8 cellular contexts compared by ENCODE assay signal in the genomic region with DNA sequence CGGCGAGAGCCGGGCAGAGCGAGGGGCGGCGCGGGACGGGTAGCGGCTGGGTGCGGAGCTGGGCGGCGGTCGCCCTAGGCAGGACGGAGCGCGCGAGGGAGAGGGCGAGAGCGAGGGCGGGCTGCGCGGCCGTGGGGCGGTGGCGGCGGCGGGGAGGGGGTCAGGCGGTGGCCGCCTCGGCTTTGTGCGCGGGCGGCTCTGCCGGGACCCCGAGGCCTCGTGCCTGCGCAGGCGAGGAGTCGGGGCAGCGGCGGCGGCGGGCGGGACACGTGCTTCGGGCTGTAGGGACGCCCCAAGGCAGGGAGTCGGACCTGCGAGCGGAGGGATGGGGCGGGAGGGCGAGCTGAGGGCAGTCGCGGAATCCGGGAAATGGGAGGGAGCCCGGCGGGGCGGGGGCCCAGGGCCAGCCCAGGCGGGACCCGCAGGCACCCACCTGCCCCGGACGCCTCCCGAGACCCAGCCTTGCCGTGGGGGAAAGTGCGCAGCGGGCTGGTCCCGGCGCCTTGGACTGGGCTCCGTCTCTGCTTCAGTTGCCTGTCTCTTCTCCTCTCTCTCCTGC. TPM values are rescaled to one million over a fixed set of nuclear protein-coding genes. Genes with fewer than 3 reads are reported as not detected.
DNase-seq lines count a peak whose midpoint lies in the region; ATAC-seq, FAIRE-seq and TF ChIP-seq lines count a peak whose summit lies in the region.

No MANE protein-coding gene starts in this region.

- FAIRE-seq in A549 (lab: Jason Lieb, UNC), result no peak

- peaks cover 80% of the 10 kb centered on the region for H3K27me3 ChIP-seq in left ventricle myocardium inferior (ENCODE audit: low read depth)

- peak overlapping the region; percentile 61 for H3K4me3 Mint-ChIP-seq in activated T-helper 17 cell treated with anti-CD3 and anti-CD28 coated beads, Interleukin-2, amount 50 U/mL, for 72 hours

- H3K27ac ChIP-seq in A549 (peak overlapping the region; percentile 98 to 99), left ventricle myocardium inferior (replicated peaks) (no peak overlapping the region)

- H3K27ac Mint-ChIP-seq in activated T-helper 17 cell treated with anti-CD3 and anti-CD28 coated beads, Interleukin-2, amount 50 U/mL, for 72 hours, result no peak overlapping the region

- H3K9me3 ChIP-seq in A549 (no peaks in the 10 kb centered on the region), left ventricle myocardium inferior (replicated peaks) (no peaks in the 10 kb centered on the region)

- no peak; a peak in 1 of 5 replicates for TF ChIP-seq RAD21 in A549 (conservative IDR thresholded peaks at IDR 0.05 in 1 of 2, IDR thresholded peaks at IDR 0.05 in 1 of 2)

- CTCF ChIA-PET in A549 (lab: Yijun Ruan, JAX), result interaction anchor here (0.9 to 1.6 kb wide), 3 partner anchors 49 to 342 kb away, joined by 3 to 4 read pairs (median 3); no protein-coding TSS in a partner anchor

- H3K36me3 Mint-ChIP-seq in activated T-helper 17 cell treated with anti-CD3 and anti-CD28 coated beads, Interleukin-2, amount 50 U/mL, for 72 hours (ENCODE audit: low read depth), result peaks cover 6% of the 10 kb centered on the region

- no peaks in the 10 kb centered on the region for H3K36me3 ChIP-seq in left ventricle myocardium inferior

- DNase-seq in A549 (ENCODE audit: low read depth in 1 of 2, low spot score in 1 of 2), result peak in 1 of 2 experiments; percentile 83
- DNase-seq in H4 (ENCODE audit: low spot score), result peak; percentile 50
- DNase-seq in left ventricle myocardium inferior, result no peak
- DNase-seq in posterior cingulate gyrus, result peak in 8 of 10 donors; percentile 11 to 87 (median 31)
- no peak for DNase-seq in SK-N-DZ (ENCODE audit: low spot score)
- DNase-seq in NCI-H226, result no peak

- peaks cover 73% of the 10 kb centered on the region for H3K27me3 Mint-ChIP-seq in activated T-helper 17 cell treated with anti-CD3 and anti-CD28 coated beads, Interleukin-2, amount 50 U/mL, for 72 hours

- no peaks in the 10 kb centered on the region for H3K9me3 Mint-ChIP-seq in activated T-helper 17 cell treated with anti-CD3 and anti-CD28 coated beads, Interleukin-2, amount 50 U/mL, for 72 hours

- intact Hi-C loops in left ventricle myocardium inferior (cut with micrococcal nuclease) (no loop called here), posterior cingulate gyrus (cut with DNase I) (no loop called here)

- H3K4me1 ChIP-seq in A549, result peaks cover 41% of the 10 kb centered on the region
- H3K4me1 ChIP-seq in left ventricle myocardium inferior, result peaks cover 12% of the 10 kb centered on the region

- no peak for TF ChIP-seq EP300 in A549 (IDR thresholded peaks at IDR 0.05)

- peak overlapping the region; percentile 95 for H3K4me2 ChIP-seq in A549

- 0% methylated on average over 22 of the region's 69 CpGs for whole genome bisulfite sequencing in A549 (ENCODE audit: missing lambda C conversion rate)

- TF ChIP-seq CTCF in A549 (IDR thresholded peaks at IDR 0.05) (no peak), left ventricle myocardium inferior (IDR thresholded peaks at IDR 0.05; ENCODE audit: borderline replicate concordance) (no peak)

- H3K4me1 Mint-ChIP-seq in activated T-helper 17 cell treated with anti-CD3 and anti-CD28 coated beads, Interleukin-2, amount 50 U/mL, for 72 hours, result peaks cover 6% of the 10 kb centered on the region

- no peak for TF ChIP-seq POLR2A in A549 (IDR thresholded peaks at IDR 0.05; ENCODE audit: low read length)

- POLR2A ChIA-PET in A549 (lab: Yijun Ruan, JAX), result interaction anchor here (0.6 to 1.8 kb wide), 10 partner anchors 9 to 336 kb away, joined by 3 to 8 read pairs (median 5); no protein-coding TSS in a partner anchor

- ATAC-seq in A549 (peak; percentile 70 to 73), GM18909 (IDR thresholded peaks at IDR 0.05; ENCODE audit: poor library complexity, unreplicated experiment) (no peak)
- peak; percentile 29 for ATAC-seq in activated T-helper 17 cell treated with anti-CD3 and anti-CD28 coated beads, Interleukin-2, amount 50 U/mL, for 72 hours (replicated peaks)

- H3K4me3 ChIP-seq in A549, result peak overlapping the region; percentile 64
- peak overlapping the region; percentile 68 for H3K4me3 ChIP-seq in left ventricle myocardium inferior

TF ChIP-seq in A549, 52 proteins besides CTCF, POLR2A, EP300 and RAD21:
- TF ChIP-seq CBX8 (IDR thresholded peaks at IDR 0.05) (no peak), HOXB5 (CRISPR knock-in tag; IDR thresholded peaks at IDR 0.05) (no peak), CBX2 (IDR thresholded peaks at IDR 0.05; ENCODE audit: borderline replicate concordance, low read depth) (no peak)
- TF ChIP-seq, protein P1, sequence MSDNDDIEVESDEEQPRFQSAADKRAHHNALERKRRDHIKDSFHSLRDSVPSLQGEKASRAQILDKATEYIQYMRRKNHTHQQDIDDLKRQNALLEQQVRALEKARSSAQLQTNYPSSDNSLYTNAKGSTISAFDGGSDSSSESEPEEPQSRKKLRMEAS (IDR thresholded peaks at IDR 0.05), result peak; percentile 75
- TF ChIP-seq, protein P2, sequence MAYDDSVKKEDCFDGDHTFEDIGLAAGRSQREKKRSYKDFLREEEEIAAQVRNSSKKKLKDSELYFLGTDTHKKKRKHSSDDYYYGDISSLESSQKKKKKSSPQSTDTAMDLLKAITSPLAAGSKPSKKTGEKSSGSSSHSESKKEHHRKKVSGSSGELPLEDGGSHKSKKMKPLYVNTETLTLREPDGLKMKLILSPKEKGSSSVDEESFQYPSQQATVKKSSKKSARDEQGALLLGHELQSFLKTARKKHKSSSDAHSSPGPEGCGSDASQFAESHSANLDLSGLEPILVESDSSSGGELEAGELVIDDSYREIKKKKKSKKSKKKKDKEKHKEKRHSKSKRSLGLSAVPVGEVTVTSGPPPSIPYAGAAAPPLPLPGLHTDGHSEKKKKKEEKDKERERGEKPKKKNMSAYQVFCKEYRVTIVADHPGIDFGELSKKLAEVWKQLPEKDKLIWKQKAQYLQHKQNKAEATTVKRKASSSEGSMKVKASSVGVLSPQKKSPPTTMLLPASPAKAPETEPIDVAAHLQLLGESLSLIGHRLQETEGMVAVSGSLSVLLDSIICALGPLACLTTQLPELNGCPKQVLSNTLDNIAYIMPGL (CRISPR knock-in tag; IDR thresholded peaks at IDR 0.05; ENCODE audit: borderline replicate concordance), result no peak

RNA-seq across cellular contexts. Expression of gene BMPR1B, which starts 0.5 kb away (rescaled TPM):
- polyA plus RNA-seq in A549 (2011; rRNA removed) (21.2 and 30.2 TPM in 2 replicates), A549 (2017; fragmentation: RNase III; extraction: RNeasy Plus Mini Kit Qiagen cat#74134 plus additional on column Dnase treatment) (5.6 to 7.3 TPM (median 6.4 TPM) in 3 replicates)
- polyA plus RNA-seq in A549 (2012; cell fraction: cytosol; rRNA removed), result 3.3 and 3.5 TPM in 2 replicates
- 2.2 and 3.9 TPM in 2 replicates for polyA plus RNA-seq in A549 (2012; cell fraction: nucleus; rRNA removed)
- polyA minus RNA-seq in A549 (2011; rRNA and poly(A)+ RNA removed), result 30.7 and 37.6 TPM in 2 replicates
- 5.9 and 10.5 TPM in 2 replicates for total RNA-seq in H4 (2014; rRNA removed; shearing (Covaris generic))
- not detected for total RNA-seq in activated T-helper 17 cell treated with anti-CD3 and anti-CD28 coated beads, Interleukin-2, amount 50 U/mL, for 72 hours
- total RNA-seq in left ventricle myocardium inferior, result 3.0 TPM
- 2.1 and 2.7 TPM in 2 replicates for polyA plus RNA-seq in SK-N-DZ (2014; cell fraction: cytosol; rRNA removed)
- polyA plus RNA-seq in SK-N-DZ (2014; cell fraction: nucleus; rRNA removed), result 2.5 and 4.3 TPM in 2 replicates

Comparison
In these comparisons a context has a peak if more than half of its experiments do, and no peak if none do; other contexts are left out.
1. DNase-seq: peak in H4 (single experiment) and posterior cingulate gyrus (8 of 10); none in left ventricle myocardium inferior (single experiment), SK-N-DZ (single experiment) and NCI-H226 (single experiment).